ENCODE assay signal across 25 cellular contexts in the genomic region with DNA sequence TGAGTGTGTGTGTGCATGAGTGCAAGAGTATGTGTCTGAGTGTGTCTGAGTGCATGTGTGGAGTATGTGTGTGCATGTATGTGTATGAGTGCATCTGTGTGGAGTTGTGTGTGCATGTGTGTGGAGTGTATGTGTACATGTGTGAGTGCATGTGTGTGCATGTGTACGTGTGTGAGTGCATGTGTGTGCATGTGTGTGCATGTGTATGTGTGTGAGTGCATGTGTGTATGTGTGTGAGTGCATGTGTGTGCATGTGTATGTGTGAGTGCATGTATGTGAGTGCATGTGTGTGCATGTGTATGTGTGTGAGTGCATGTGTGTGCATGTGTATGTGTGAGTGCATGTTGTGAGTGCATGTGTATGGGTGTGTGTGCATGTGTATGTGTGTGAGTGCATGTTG. TPM values are rescaled to one million over a fixed set of nuclear protein-coding genes. Genes with fewer than 3 reads are reported as not detected.
A peak's percentile ranks its signal among the peaks of the same experiment; 100 is the strongest.
DNase-seq lines count a peak whose midpoint lies in the region; ATAC-seq, FAIRE-seq and TF ChIP-seq lines count a peak whose summit lies in the region.
"Had no signal": no experiment of that assay in that cellular context is flagged by ENCODE, and none has a peak within 500 bp of the region (broad histone marks: within the 10 kb centered on the region; RNA-seq: fewer than 3 reads in every experiment).

No MANE protein-coding gene starts in this region.

- H3K4me2 ChIP-seq in HepG2 (ENCODE audit: low read depth, low read length) (no peak overlapping the region), trophoblast cell (ENCODE audit: low read length) (no peak overlapping the region)
- H3K4me2 ChIP-seq: BLaER1 had no signal

- H3K27me3 ChIP-seq in HepG2 (ENCODE audit: control insufficient read depth in 1 of 2, insufficient read depth in 2 of 2, low read length in 2 of 2) (peaks cover 2 to 26% of the 10 kb centered on the region in 2 experiments; a peak in 3 of 5 replicates), right lobe of liver (no peaks in the 10 kb centered on the region), bronchial epithelial cell (ENCODE audit: control insufficient read depth, insufficient read depth, low read length) (no peaks in the 10 kb centered on the region), trophoblast cell (ENCODE audit: insufficient read depth, low read length) (no peaks in the 10 kb centered on the region)
- H3K27me3 ChIP-seq: BLaER1 had no signal

- TF ChIP-seq RAD21 in HepG2 (CRISPR knock-in tag; IDR thresholded peaks at IDR 0.05): no peak

- no peak overlapping the region for H2BK12ac ChIP-seq in trophoblast cell (ENCODE audit: low read length)

- H3K9me3 Mint-ChIP-seq in type B pancreatic cell: no peaks in the 10 kb centered on the region
- H3K9me3 Mint-ChIP-seq: CD4-positive, CD25-positive, alpha-beta regulatory T cell; CD8-positive, alpha-beta T cell; HFFc6 had no signal

- H3K9ac ChIP-seq in HepG2 (ENCODE audit: insufficient read depth, low read depth, low read length): no peak overlapping the region
- H3K9ac ChIP-seq in trophoblast cell (ENCODE audit: low read length): no peak overlapping the region
- H3K9ac ChIP-seq: BLaER1 had no signal

- ATAC-seq in HepG2 (no peak), right lobe of liver (no peak)
- ATAC-seq: CD8-positive, alpha-beta T cell; GM12878; HCT116 had no signal

- H3K36me3 ChIP-seq in HepG2 (replicated peaks in 1 of 2; ENCODE audit: control insufficient read depth in 1 of 2, insufficient read depth in 2 of 2, low read length in 2 of 2) (no peaks in the 10 kb centered on the region), right lobe of liver (no peaks in the 10 kb centered on the region), bronchial epithelial cell (ENCODE audit: control insufficient read depth, insufficient read depth, low read length) (no peaks in the 10 kb centered on the region), trophoblast cell (ENCODE audit: control insufficient read depth in 1 of 2, insufficient read depth in 2 of 2, low read length in 2 of 2) (no peaks in the 10 kb centered on the region)
- H3K36me3 ChIP-seq: BLaER1 had no signal

- TF ChIP-seq CTCF in HepG2 (CRISPR knock-in tag; IDR thresholded peaks at IDR 0.05): no peak
- TF ChIP-seq CTCF in right lobe of liver (IDR thresholded peaks at IDR 0.05): no peak
- no peak for TF ChIP-seq CTCF in bronchial epithelial cell (IDR thresholded peaks at IDR 0.05; ENCODE audit: insufficient read depth, low read length, severe bottlenecking)
- TF ChIP-seq CTCF in type B pancreatic cell (conservative IDR thresholded peaks at IDR 0.05): no peak

- no peak overlapping the region for H3K4me3 ChIP-seq in HepG2 (replicated peaks in 1 of 3; ENCODE audit: insufficient read depth in 1 of 3, low read depth in 2 of 3, low read length in 3 of 3)
- H3K4me3 ChIP-seq in right lobe of liver: no peak overlapping the region
- no peak overlapping the region for H3K4me3 ChIP-seq in bronchial epithelial cell (ENCODE audit: low read depth, low read length)
- peak overlapping the region; percentile 15 for H3K4me3 ChIP-seq in trophoblast cell (ENCODE audit: low read depth, low read length)
- H3K4me3 ChIP-seq: BLaER1, GM12878 had no signal

- no peak overlapping the region for H3K18ac ChIP-seq in trophoblast cell (ENCODE audit: low read length)

- no peak for TF ChIP-seq POLR2A in HepG2 (IDR thresholded peaks at IDR 0.05; ENCODE audit: insufficient read depth in 1 of 2, low read depth in 2 of 2, low read length in 2 of 2)
- no peak for TF ChIP-seq POLR2A in right lobe of liver (IDR thresholded peaks at IDR 0.05)

- no peaks in the 10 kb centered on the region for H3K27me3 Mint-ChIP-seq in type B pancreatic cell
- H3K27me3 Mint-ChIP-seq: B cell; CD4-positive, CD25-positive, alpha-beta regulatory T cell had no signal

- H2AFZ ChIP-seq in HepG2 (ENCODE audit: low read length) (no peak overlapping the region), trophoblast cell (ENCODE audit: insufficient read depth, low read length, poor library complexity) (no peak overlapping the region)

- H3K4ac ChIP-seq in trophoblast cell (ENCODE audit: low read depth, low read length): no peak overlapping the region

- no peaks in the 10 kb centered on the region for H3K36me3 Mint-ChIP-seq in type B pancreatic cell
- H3K36me3 Mint-ChIP-seq: CD4-positive, CD25-positive, alpha-beta regulatory T cell; CD8-positive, alpha-beta T cell had no signal

- H3K4me3 Mint-ChIP-seq in type B pancreatic cell: no peak overlapping the region
- H3K4me3 Mint-ChIP-seq: B cell; CD4-positive, CD25-positive, alpha-beta regulatory T cell; CD8-positive, alpha-beta T cell; HFFc6 had no signal

- no peak overlapping the region for H4K91ac ChIP-seq in trophoblast cell (ENCODE audit: low read depth, low read length)

- H4K8ac ChIP-seq in trophoblast cell (ENCODE audit: low read depth, low read length): no peak overlapping the region

- H2AK5ac ChIP-seq in trophoblast cell (ENCODE audit: low read length): no peak overlapping the region

- H3K27ac Mint-ChIP-seq in type B pancreatic cell: no peak overlapping the region
- H3K27ac Mint-ChIP-seq: B cell; CD4-positive, CD25-positive, alpha-beta regulatory T cell; CD8-positive, alpha-beta T cell; HFFc6 had no signal

- 36% methylated on average over 1 of the region's 1 CpG for WGBS in HepG2 (ENCODE audit: low lambda C conversion rate)
- WGBS in right lobe of liver (ENCODE audit: insufficient coverage, low coverage, low lambda C conversion rate, missing lambda C conversion rate): 0% methylated on average over 1 of the region's 1 CpG
- no CpG with 5 or more reads among the region's 1 CpG for WGBS in trophoblast cell (ENCODE audit: extremely low coverage, insufficient coverage, insufficient read length)

- H4K12ac ChIP-seq in trophoblast cell (ENCODE audit: low read depth, low read length): no peak overlapping the region

- H2BK120ac ChIP-seq in trophoblast cell (ENCODE audit: insufficient read depth, low read length, poor library complexity): no peak overlapping the region

- no TSS peak for BruUV-seq in HepG2 (replicated peaks; lab: Mats Ljungman, UMichigan)

- H2BK5ac ChIP-seq in trophoblast cell (ENCODE audit: low read depth, low read length, poor library complexity): no peak overlapping the region

- H3K79me1 ChIP-seq in trophoblast cell (ENCODE audit: low read length): no peaks in the 10 kb centered on the region

- FAIRE-seq in HepG2 (lab: Jason Lieb, UNC): peak; percentile 49
- FAIRE-seq in bronchial epithelial cell (lab: Jason Lieb, UNC): peak; percentile 98
- FAIRE-seq: A204.1, D721Med, GM12878, GM18507 had no signal

- peak overlapping the region; percentile 98 for H3K23ac ChIP-seq in trophoblast cell (ENCODE audit: low read length)

- no peaks in the 10 kb centered on the region for H4K20me1 ChIP-seq in HepG2 (ENCODE audit: insufficient read depth, low read length)
- H4K20me1 ChIP-seq: BLaER1 had no signal

- intact Hi-C loops in HepG2 (cut with micrococcal nuclease; ENCODE audit: unreplicated experiment) (no loop called here), right lobe of liver (cut with DNase I) (no loop called here)

- in situ Hi-C loops in HepG2 (cut with HindIII; ENCODE audit: extremely low pct_ligation_motif_present, low pct_unique_long_range_greater_than_20kb): no loop called here

- H3K9me3 ChIP-seq in HepG2 (ENCODE audit: low read length): peaks cover 17% of the 10 kb centered on the region
- no peaks in the 10 kb centered on the region for H3K9me3 ChIP-seq in right lobe of liver
- H3K9me3 ChIP-seq in trophoblast cell (ENCODE audit: insufficient read depth, low read depth, low read length): peaks cover 16% of the 10 kb centered on the region
- H3K9me3 ChIP-seq: BLaER1, Caco-2 had no signal

- H3K79me2 ChIP-seq in HepG2 (ENCODE audit: insufficient read depth, low read length) (no peaks in the 10 kb centered on the region), trophoblast cell (ENCODE audit: control insufficient read depth, insufficient read depth, low read length, poor library complexity) (no peaks in the 10 kb centered on the region)

- no peak for DNase-seq in HepG2 (ENCODE audit: low spot score)
- no peak for DNase-seq in right lobe of liver
- no peak for DNase-seq in bronchial epithelial cell (ENCODE audit: low read depth)
- no peak for DNase-seq in trophoblast cell
- no peak for DNase-seq in NCI-H1436 treated with DMSO at 0.1 percent for 48 hours (lab: John Stamatoyannopoulos, UW)
- DNase-seq in type B pancreatic cell (ENCODE audit: extremely low spot score, unreplicated experiment): no peak
- DNase-seq: Caco-2; CD4-positive, CD25-positive, alpha-beta regulatory T cell; CD8-positive, alpha-beta T cell; DMS 273 treated with DMSO at 0.1 percent for 48 hours; DMS79; EL; GDM1; GOT3; H7; HFFc6 had no signal

- CTCF ChIA-PET in HepG2 (lab: Yijun Ruan, JAX; ENCODE audit: low intra/inter-chr PET ratio, low total read pairs): no interaction called here

- H3K4me1 ChIP-seq in HepG2 (ENCODE audit: insufficient read depth, low read length): no peaks in the 10 kb centered on the region
- no peaks in the 10 kb centered on the region for H3K4me1 ChIP-seq in right lobe of liver
- no peaks in the 10 kb centered on the region for H3K4me1 ChIP-seq in trophoblast cell (ENCODE audit: control insufficient read depth in 1 of 2, insufficient read depth in 2 of 2, low read length in 2 of 2)

- no peak overlapping the region for H3K27ac ChIP-seq in HepG2 (ENCODE audit: extremely low read length, insufficient read depth, low read length)
- no peak overlapping the region for H3K27ac ChIP-seq in right lobe of liver
- no peak overlapping the region for H3K27ac ChIP-seq in trophoblast cell (ENCODE audit: low read depth, low read length)
- H3K27ac ChIP-seq: 22Rv1, BLaER1, C4-2B had no signal

- POLR2A ChIA-PET in HepG2 (lab: Yijun Ruan, JAX): no interaction called here

- TF ChIP-seq EP300 in HepG2 (IDR thresholded peaks at IDR 0.05; ENCODE audit: low read depth in 2 of 2, low read length in 2 of 2): no peak
- no peak for TF ChIP-seq EP300 in HepG2 (CRISPR knock-in tag; IDR thresholded peaks at IDR 0.05; ENCODE audit: borderline replicate concordance)

- H3K4me1 Mint-ChIP-seq in type B pancreatic cell (ENCODE audit: unreplicated experiment): no peaks in the 10 kb centered on the region

- H3K14ac ChIP-seq in trophoblast cell (ENCODE audit: low read length): no peak overlapping the region

RNA-seq across cellular contexts. Expression of a gene that starts 23.7 kb away (rescaled TPM):
- under 0.01 TPM in 1 of 2 replicates, not detected in the other for total RNA-seq in HepG2 (2016; rRNA removed; fragmentation: Illumina TruSeq; extraction: Trizol)
- total RNA-seq in HepG2 (2016; cell fraction: cytosol; rRNA removed; fragmentation: Illumina TruSeq; extraction: Trizol; ENCODE audit: low read depth): not detected in 2 replicates
- total RNA-seq in HepG2 (2016; cell fraction: insoluble cytoplasmic fraction; rRNA removed; fragmentation: Illumina TruSeq; extraction: Trizol): not detected in 2 replicates
- total RNA-seq in HepG2 (2016; cell fraction: membrane; rRNA removed; fragmentation: Illumina TruSeq; extraction: Trizol): not detected in 2 replicates
- 0.06 and 0.19 TPM in 2 replicates for total RNA-seq in HepG2 (2016; cell fraction: nucleus; rRNA removed; fragmentation: Illumina TruSeq; extraction: Trizol)
- 0.05 TPM in 2 replicates for polyA plus RNA-seq in HepG2 (2011; rRNA removed)
- polyA plus RNA-seq in HepG2 (2011; cell fraction: cytosol; rRNA removed): 0.04 and 0.13 TPM in 2 replicates
- 0.36 and 0.74 TPM in 2 replicates for polyA plus RNA-seq in HepG2 (2011; cell fraction: nucleus; rRNA removed)
- polyA plus RNA-seq in HepG2 (2012): 0.04 TPM in 1 of 2 replicates, not detected in the other
- polyA plus RNA-seq in HepG2 (2016; cell fraction: cytosol; fragmentation: Illumina TruSeq; extraction: Trizol; ENCODE audit: low read depth): not detected in 2 replicates
- polyA plus RNA-seq in HepG2 (2016; cell fraction: insoluble cytoplasmic fraction; fragmentation: Illumina TruSeq; extraction: Trizol; ENCODE audit: low read depth): not detected in 2 replicates
- not detected in 2 replicates for polyA plus RNA-seq in HepG2 (2016; cell fraction: membrane; fragmentation: Illumina TruSeq; extraction: Trizol; ENCODE audit: low read depth)
- 0.61 TPM in 1 of 2 replicates, not detected in the other for polyA plus RNA-seq in HepG2 (2016; cell fraction: nucleus; fragmentation: Illumina TruSeq; extraction: Trizol; ENCODE audit: insufficient read depth, low read depth)
- polyA minus RNA-seq in HepG2 (2011; rRNA and poly(A)+ RNA removed; ENCODE audit: low replicate concordance): 0.02 and 1.6 TPM in 2 replicates
- polyA minus RNA-seq in HepG2 (2011; cell fraction: cytosol; rRNA and poly(A)+ RNA removed): not detected in 2 replicates
- 1.0 TPM in 1 of 2 replicates, not detected in the other for polyA minus RNA-seq in HepG2 (2011; cell fraction: nucleus; rRNA and poly(A)+ RNA removed)
- total RNA-seq in right lobe of liver: under 1 TPM in 5 of 6 experiments, not detected in 1; 0.06 to 0.37 (median 0.14) TPM
- total RNA-seq in bronchial epithelial cell: under 0.01 TPM in 1 of 2 replicates, not detected in the other
- 0.07 and 0.14 TPM in 2 replicates for polyA plus RNA-seq in trophoblast cell (2013)
- total RNA-seq in type B pancreatic cell (ENCODE audit: low replicate concordance): 1.6 and 3.6 TPM in 2 replicates
- total RNA-seq: HFFc6 had no signal
